Comparison of ENCODE assay signal across 9 cellular contexts in genomic region chr12:99810718-99811593, GRCh38.
DNase-seq lines count a peak whose midpoint lies in the region; ATAC-seq and TF ChIP-seq lines count a peak whose summit lies in the region.
"Had no signal": no experiment of that assay in that cellular context is flagged by ENCODE, and none has a peak within 500 bp of the region (broad histone marks: within the 10 kb centered on the region; RNA-seq: fewer than 3 reads in every experiment).

No MANE protein-coding gene starts in this region.

- ATAC-seq in GM21360 (IDR thresholded peaks at IDR 0.05; ENCODE audit: unreplicated experiment), result no peak
- no peak for ATAC-seq in HG02610 (IDR thresholded peaks at IDR 0.05; ENCODE audit: unreplicated experiment)
- ATAC-seq in HG02798 (IDR thresholded peaks at IDR 0.05; ENCODE audit: poor library complexity, unreplicated experiment), result no peak

- H3K4me3 Mint-ChIP-seq in glutamatergic neuron (ENCODE audit: unreplicated experiment), result no peak overlapping the region
- H3K4me3 Mint-ChIP-seq: central memory CD8-positive, alpha-beta T cell had no signal

- peak; percentile 38 for TF ChIP-seq CTCF in glutamatergic neuron (IDR thresholded peaks at IDR 0.05; ENCODE audit: partially characterized antibody, unreplicated experiment)

- DNase-seq in DMS 273 treated with DMSO at 0.1 percent for 48 hours (lab: John Stamatoyannopoulos, UW), result peak; percentile 55
- peak; percentile 60 for DNase-seq in NAMALWA (ENCODE audit: low spot score)
- DNase-seq in SK-N-DZ (ENCODE audit: low spot score), result peak; percentile 51
- no peak for DNase-seq in glutamatergic neuron
- no peak for DNase-seq in HuH-7.5 (ENCODE audit: low spot score)

- no peaks in the 10 kb centered on the region for H3K36me3 Mint-ChIP-seq in glutamatergic neuron (ENCODE audit: unreplicated experiment)

- no peaks in the 10 kb centered on the region for H3K27me3 Mint-ChIP-seq in glutamatergic neuron (ENCODE audit: unreplicated experiment)
- H3K27me3 Mint-ChIP-seq: central memory CD8-positive, alpha-beta T cell had no signal

- peaks cover 3% of the 10 kb centered on the region for H3K4me1 Mint-ChIP-seq in glutamatergic neuron (ENCODE audit: low read depth, unreplicated experiment)
- H3K4me1 Mint-ChIP-seq: central memory CD8-positive, alpha-beta T cell had no signal

- H3K27ac Mint-ChIP-seq in glutamatergic neuron (ENCODE audit: unreplicated experiment), result no peak overlapping the region

- no peaks in the 10 kb centered on the region for H3K9me3 Mint-ChIP-seq in glutamatergic neuron (ENCODE audit: unreplicated experiment)
- H3K9me3 Mint-ChIP-seq: central memory CD8-positive, alpha-beta T cell had no signal

Comparison
In these comparisons a context has a peak if more than half of its experiments do, and no peak if none do; other contexts are left out.
1. DNase-seq: peak in DMS 273 treated with DMSO at 0.1 percent for 48 hours (single experiment), NAMALWA (single experiment) and SK-N-DZ (single experiment); none in glutamatergic neuron (single experiment) and HuH-7.5 (single experiment).